ENCODE assay signal across 3 cellular contexts in genomic region chr15:96783746-96784145, GRCh38.
"Had no signal": no experiment of that assay in that cellular context is flagged by ENCODE, and none has a peak within 500 bp of the region (broad histone marks: within the 10 kb centered on the region; RNA-seq: fewer than 3 reads in every experiment).

No MANE protein-coding gene starts in this region.

- H3K4me3 ChIP-seq: GM12878 had no signal

- DNase-seq: GDM1, GF-D8 had no signal

- ATAC-seq: GM12878 had no signal
